ENCODE assay signal across 1 cellular context in genomic region chr19:13814550-13814949, GRCh38.
TF ChIP-seq lines count a peak whose summit lies in the region.

No MANE protein-coding gene starts in this region.

TF ChIP-seq in H1, 55 proteins besides CTCF, POLR2A, EP300 and RAD21:
- TF ChIP-seq RFX5 (IDR thresholded peaks at IDR 0.05; ENCODE audit: borderline replicate concordance, low read depth, low read length) (no peak), SP4 (IDR thresholded peaks at IDR 0.05; ENCODE audit: low read length) (no peak), E2F6 (IDR thresholded peaks at IDR 0.05) (no peak), NANOG (IDR thresholded peaks at IDR 0.05; ENCODE audit: insufficient read depth, low read depth, low read length, poor library complexity, severe bottlenecking) (no peak), JUN (IDR thresholded peaks at IDR 0.05; ENCODE audit: low read depth, low read length) (no peak), CHD2 (IDR thresholded peaks at IDR 0.05; ENCODE audit: low read length) (no peak), MAFK (IDR thresholded peaks at IDR 0.05; ENCODE audit: low read depth, low read length) (no peak)
